21 cellular contexts compared by ENCODE assay signal in the genomic region with DNA sequence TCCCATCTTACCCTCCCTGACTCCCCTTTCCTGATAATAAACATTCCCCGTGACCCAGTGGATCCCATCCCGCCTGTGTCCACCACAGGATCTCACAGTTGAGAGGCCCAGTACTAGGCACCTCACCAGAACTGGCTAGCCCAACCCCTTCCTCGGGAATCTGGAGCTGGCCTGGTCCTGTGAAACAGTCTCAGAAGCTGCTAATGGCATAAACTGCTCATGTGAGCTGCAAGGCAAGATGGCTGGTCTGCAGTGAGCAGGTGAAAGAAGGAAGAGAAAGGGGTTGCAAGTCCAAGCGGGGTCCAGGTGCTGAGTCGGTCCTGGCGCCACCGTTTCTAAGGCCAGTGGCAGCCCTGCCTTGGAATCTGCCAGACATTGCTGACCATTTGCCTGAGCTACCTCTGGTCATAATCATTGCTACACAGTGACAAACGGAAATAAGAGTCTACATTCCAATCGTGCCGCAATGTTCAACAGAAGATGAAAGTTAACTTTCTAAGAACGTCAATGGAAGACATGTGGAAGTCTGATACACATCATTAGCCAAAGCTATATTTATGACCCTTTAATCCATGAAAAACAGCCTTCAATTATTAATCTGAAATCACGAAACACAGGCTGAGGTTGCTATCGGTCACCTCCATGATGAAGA. TPM values are rescaled to one million over a fixed set of nuclear protein-coding genes. Genes with fewer than 3 reads are reported as not detected.
A peak's percentile ranks its signal among the peaks of the same experiment; 100 is the strongest.
DNase-seq lines count a peak whose midpoint lies in the region; ATAC-seq, FAIRE-seq and TF ChIP-seq lines count a peak whose summit lies in the region.
"Had no signal": no experiment of that assay in that cellular context is flagged by ENCODE, and none has a peak within 500 bp of the region (broad histone marks: within the 10 kb centered on the region; RNA-seq: fewer than 3 reads in every experiment).

No MANE protein-coding gene starts in this region.

- WGBS in A549 (ENCODE audit: missing lambda C conversion rate): 74% methylated on average over 13 of the region's 13 CpGs
- WGBS in mesendoderm (ENCODE audit: extremely low coverage, insufficient coverage, low lambda C conversion rate): no CpG with 5 or more reads among the region's 13 CpGs

- no peak for TF ChIP-seq RAD21 in A549 (conservative IDR thresholded peaks at IDR 0.05 in 1 of 2, IDR thresholded peaks at IDR 0.05 in 1 of 2)

- POLR2A ChIA-PET in A549 (lab: Yijun Ruan, JAX): no interaction called here

- H3K9ac ChIP-seq in mesendoderm (ENCODE audit: low read length): no peak overlapping the region

- H4K8ac ChIP-seq in mesendoderm (ENCODE audit: low read depth, low read length): no peak overlapping the region

- no peaks in the 10 kb centered on the region for H3K79me1 ChIP-seq in mesendoderm (ENCODE audit: low read length)

- no peak overlapping the region for H2BK15ac ChIP-seq in mesendoderm (replicated peaks; ENCODE audit: low read depth)

- H3K27ac ChIP-seq in A549 (no peak overlapping the region), mesendoderm (ENCODE audit: low read depth, low read length) (no peak overlapping the region), uterus (no peak overlapping the region)
- H3K27ac ChIP-seq: SJSA1 had no signal

- no peaks in the 10 kb centered on the region for H3K9me3 ChIP-seq in A549
- no peaks in the 10 kb centered on the region for H3K9me3 ChIP-seq in uterus
- H3K9me3 ChIP-seq: BE2C, SJSA1 had no signal

- H3K4me3 ChIP-seq in A549: no peak overlapping the region
- H3K4me3 ChIP-seq in mesendoderm (ENCODE audit: low read length): no peak overlapping the region
- H3K4me3 ChIP-seq in uterus: no peak overlapping the region
- H3K4me3 ChIP-seq: SJSA1 had no signal

- no peak overlapping the region for H3K4me2 ChIP-seq in A549
- H3K4me2 ChIP-seq in mesendoderm (ENCODE audit: low read length): no peak overlapping the region

- no peak overlapping the region for H3K4ac ChIP-seq in mesendoderm (ENCODE audit: low read depth, low read length)

- FAIRE-seq in A549 (lab: Jason Lieb, UNC) (peak; percentile 51), H54 (lab: Jason Lieb, UNC) (peak; percentile 71)

- H3K36me3 ChIP-seq in mesendoderm (ENCODE audit: control insufficient read depth, insufficient read depth, low read length) (no peaks in the 10 kb centered on the region), uterus (no peaks in the 10 kb centered on the region)
- H3K36me3 ChIP-seq: BE2C, SJSA1 had no signal

- no peak overlapping the region for H4K5ac ChIP-seq in mesendoderm (ENCODE audit: low read length)

- no peak overlapping the region for H3K23ac ChIP-seq in mesendoderm (ENCODE audit: low read length)

- H2BK5ac ChIP-seq in mesendoderm (ENCODE audit: low read length): no peak overlapping the region

- H2BK120ac ChIP-seq in mesendoderm (ENCODE audit: low read depth, low read length): no peak overlapping the region

- no peak overlapping the region for H3K56ac ChIP-seq in mesendoderm (ENCODE audit: low read length)

- H3K4me1 ChIP-seq in A549 (no peaks in the 10 kb centered on the region), mesendoderm (ENCODE audit: control insufficient read depth, low read depth, low read length) (no peaks in the 10 kb centered on the region), uterus (no peaks in the 10 kb centered on the region)
- H3K4me1 ChIP-seq: BE2C, SJSA1 had no signal

- ATAC-seq in A549: no peak
- no peak for ATAC-seq in HG03432 (IDR thresholded peaks at IDR 0.05; ENCODE audit: unreplicated experiment)
- ATAC-seq in GM21367 (IDR thresholded peaks at IDR 0.05; ENCODE audit: unreplicated experiment): no peak
- ATAC-seq: Panc1 had no signal

- no peak for DNase-seq in A549 (ENCODE audit: low read depth in 1 of 2, low spot score in 1 of 2)
- no peak for DNase-seq in H54 (ENCODE audit: insufficient read length, low spot score)
- peak; percentile 33 for DNase-seq in glomerular visceral epithelial cell (ENCODE audit: extremely low spot score)
- peak; percentile 13 for DNase-seq in mesendoderm
- no peak for DNase-seq in uterus
- no peak for DNase-seq in SHP77 (lab: John Stamatoyannopoulos, UW)
- DNase-seq: BE2C; DMS79; HCEC 1CT; NCI-H1105; NCI-H2081; NCI-H2171; NCI-H345; NCI-H524; NCI-H774; NK-92 treated with Interleukin-12 subunit alpha and Interleukin-12 subunit beta, amount 100 ng/mL, for 24 hours had no signal

- no peak overlapping the region for H3K18ac ChIP-seq in mesendoderm (ENCODE audit: low read length)

- CTCF ChIA-PET in A549 (lab: Yijun Ruan, JAX): no interaction called here

- H3K79me2 ChIP-seq in mesendoderm (ENCODE audit: control insufficient read depth, insufficient read depth, low read length): no peaks in the 10 kb centered on the region

- TF ChIP-seq CTCF in A549 (IDR thresholded peaks at IDR 0.05) (no peak), uterus (IDR thresholded peaks at IDR 0.05) (no peak)

- H2AK5ac ChIP-seq in mesendoderm (ENCODE audit: low read length): no peak overlapping the region

- TF ChIP-seq EP300 in A549 (IDR thresholded peaks at IDR 0.05): no peak

- no peaks in the 10 kb centered on the region for H3K27me3 ChIP-seq in mesendoderm (ENCODE audit: insufficient read depth, low read length, poor library complexity)
- H3K27me3 ChIP-seq in uterus: no peaks in the 10 kb centered on the region
- H3K27me3 ChIP-seq: BE2C, SJSA1 had no signal

- TF ChIP-seq POLR2A in A549 (IDR thresholded peaks at IDR 0.05; ENCODE audit: low read length) (no peak), H54 (IDR thresholded peaks at IDR 0.05; ENCODE audit: low read depth, low read length) (no peak), uterus (IDR thresholded peaks at IDR 0.05) (no peak)

- intact Hi-C loops in uterus (cut with DNase I; ENCODE audit: low total_unique reads): no loop called here

TF ChIP-seq in A549, 52 proteins besides CTCF, POLR2A, EP300 and RAD21:
- no peak for TF ChIP-seq NR3C1 (IDR thresholded peaks at IDR 0.05)
- TF ChIP-seq FOXS1 (CRISPR knock-in tag; IDR thresholded peaks at IDR 0.05): no peak
- TF ChIP-seq HEYL (CRISPR knock-in tag; IDR thresholded peaks at IDR 0.05): no peak
- TF ChIP-seq, protein P1, sequence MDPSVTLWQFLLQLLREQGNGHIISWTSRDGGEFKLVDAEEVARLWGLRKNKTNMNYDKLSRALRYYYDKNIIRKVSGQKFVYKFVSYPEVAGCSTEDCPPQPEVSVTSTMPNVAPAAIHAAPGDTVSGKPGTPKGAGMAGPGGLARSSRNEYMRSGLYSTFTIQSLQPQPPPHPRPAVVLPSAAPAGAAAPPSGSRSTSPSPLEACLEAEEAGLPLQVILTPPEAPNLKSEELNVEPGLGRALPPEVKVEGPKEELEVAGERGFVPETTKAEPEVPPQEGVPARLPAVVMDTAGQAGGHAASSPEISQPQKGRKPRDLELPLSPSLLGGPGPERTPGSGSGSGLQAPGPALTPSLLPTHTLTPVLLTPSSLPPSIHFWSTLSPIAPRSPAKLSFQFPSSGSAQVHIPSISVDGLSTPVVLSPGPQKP (IDR thresholded peaks at IDR 0.05; ENCODE audit: low read depth, low read length): no peak
- no peak for TF ChIP-seq USF2 (IDR thresholded peaks at IDR 0.05)
- TF ChIP-seq ZNF302 (CRISPR knock-in tag; IDR thresholded peaks at IDR 0.05): no peak
- TF ChIP-seq NFE2L2 (conservative IDR thresholded peaks at IDR 0.05; ENCODE audit: low read length): no peak
- TF ChIP-seq POLR2AphosphoS2 (conservative IDR thresholded peaks at IDR 0.05; ENCODE audit: low read length): no peak
- TF ChIP-seq NPAS2 (CRISPR knock-in tag; IDR thresholded peaks at IDR 0.05; ENCODE audit: borderline replicate concordance): no peak
- no peak for TF ChIP-seq PHF8 (IDR thresholded peaks at IDR 0.05; ENCODE audit: borderline replicate concordance, low read depth)
- no peak for TF ChIP-seq RCOR1 (IDR thresholded peaks at IDR 0.05; ENCODE audit: low read depth, low read length)
- no peak for TF ChIP-seq SREBF2 (IDR thresholded peaks at IDR 0.05)
- TF ChIP-seq EHF (CRISPR knock-in tag; IDR thresholded peaks at IDR 0.05): no peak
- no peak for TF ChIP-seq KDM1A (IDR thresholded peaks at IDR 0.05; ENCODE audit: low read depth)
- TF ChIP-seq CBX8 (IDR thresholded peaks at IDR 0.05): no peak
- no peak for TF ChIP-seq HOXB5 (CRISPR knock-in tag; IDR thresholded peaks at IDR 0.05)
- TF ChIP-seq, protein P2, sequence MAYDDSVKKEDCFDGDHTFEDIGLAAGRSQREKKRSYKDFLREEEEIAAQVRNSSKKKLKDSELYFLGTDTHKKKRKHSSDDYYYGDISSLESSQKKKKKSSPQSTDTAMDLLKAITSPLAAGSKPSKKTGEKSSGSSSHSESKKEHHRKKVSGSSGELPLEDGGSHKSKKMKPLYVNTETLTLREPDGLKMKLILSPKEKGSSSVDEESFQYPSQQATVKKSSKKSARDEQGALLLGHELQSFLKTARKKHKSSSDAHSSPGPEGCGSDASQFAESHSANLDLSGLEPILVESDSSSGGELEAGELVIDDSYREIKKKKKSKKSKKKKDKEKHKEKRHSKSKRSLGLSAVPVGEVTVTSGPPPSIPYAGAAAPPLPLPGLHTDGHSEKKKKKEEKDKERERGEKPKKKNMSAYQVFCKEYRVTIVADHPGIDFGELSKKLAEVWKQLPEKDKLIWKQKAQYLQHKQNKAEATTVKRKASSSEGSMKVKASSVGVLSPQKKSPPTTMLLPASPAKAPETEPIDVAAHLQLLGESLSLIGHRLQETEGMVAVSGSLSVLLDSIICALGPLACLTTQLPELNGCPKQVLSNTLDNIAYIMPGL (CRISPR knock-in tag; IDR thresholded peaks at IDR 0.05; ENCODE audit: borderline replicate concordance): no peak
- TF ChIP-seq MAFK (IDR thresholded peaks at IDR 0.05; ENCODE audit: partially characterized antibody): no peak
- no peak for TF ChIP-seq JUNB (IDR thresholded peaks at IDR 0.05)
- TF ChIP-seq ZSCAN20 (CRISPR knock-in tag; IDR thresholded peaks at IDR 0.05): no peak
TF ChIP-seq in A549: peak in this region for 0.

RNA-seq across cellular contexts. Expression of gene DNAH5, which starts 33.7 kb away (rescaled TPM):
- polyA plus RNA-seq in A549 (2011; rRNA removed) (1.0 TPM in 2 replicates), A549 (2017; fragmentation: RNase III; extraction: RNeasy Plus Mini Kit Qiagen cat#74134 plus additional on column Dnase treatment) (0.15 to 0.24 TPM (median 0.21 TPM) in 3 replicates)
- polyA plus RNA-seq in A549 (2012; cell fraction: cytosol; rRNA removed): 0.22 and 0.29 TPM in 2 replicates
- 0.38 and 0.59 TPM in 2 replicates for polyA plus RNA-seq in A549 (2012; cell fraction: nucleus; rRNA removed)
- polyA minus RNA-seq in A549 (2011; rRNA and poly(A)+ RNA removed): 1.8 and 2.3 TPM in 2 replicates
- 0.51 TPM for polyA plus RNA-seq in mesendoderm (2013, experiment 1 of 2)
- polyA plus RNA-seq in mesendoderm (2013, experiment 2 of 2): 0.55 TPM
- 1 to 10 TPM in 1 of 4 donors, under 1 TPM in 3; under 0.01 to 1.8 (median 0.18) TPM for total RNA-seq in uterus
- polyA plus RNA-seq: IgD-negative memory B cell had no signal

Comparison
In these comparisons a context has a peak if more than half of its experiments do, and no peak if none do; other contexts are left out.
1. DNase-seq: peak in glomerular visceral epithelial cell (single experiment) and mesendoderm (single experiment); none in A549 (0 of 2), H54 (single experiment), uterus (0 of 2) and SHP77 (0 of 2).